1 cellular context compared by ENCODE assay signal in genomic region chr2:181790716-181791649, GRCh38.
TF ChIP-seq lines count a peak whose summit lies in the region.

No MANE protein-coding gene starts in this region.

TF ChIP-seq in HepG2, 621 proteins besides CTCF, POLR2A, EP300 and RAD21 (continued from another document):
- no peak for TF ChIP-seq ZNF318 (CRISPR knock-in tag; IDR thresholded peaks at IDR 0.05)
- TF ChIP-seq ZZZ3 (CRISPR knock-in tag; IDR thresholded peaks at IDR 0.05; ENCODE audit: borderline replicate concordance): 0 out of 2 replicates have a peak, but pooled peaks have one; percentile 55
- peak; percentile 68; the same call in 1 of the 2 replicates for TF ChIP-seq HMGXB3 (CRISPR knock-in tag; IDR thresholded peaks at IDR 0.05; ENCODE audit: borderline replicate concordance)
- no peak for TF ChIP-seq ZNF550 (CRISPR knock-in tag; IDR thresholded peaks at IDR 0.05; ENCODE audit: borderline replicate concordance)
- peak; percentile 69 for TF ChIP-seq DMAP1 (CRISPR knock-in tag; IDR thresholded peaks at IDR 0.05)
- TF ChIP-seq ZNF766 (CRISPR knock-in tag; IDR thresholded peaks at IDR 0.05; ENCODE audit: borderline replicate concordance): no peak
- TF ChIP-seq CEBPB (IDR thresholded peaks at IDR 0.05; ENCODE audit: borderline replicate concordance, low read depth, low read length): no peak
- TF ChIP-seq ZXDC (CRISPR knock-in tag; IDR thresholded peaks at IDR 0.05): no peak
- peak; percentile 90 for TF ChIP-seq KDM6A (CRISPR knock-in tag; IDR thresholded peaks at IDR 0.05; ENCODE audit: low read depth)
- TF ChIP-seq FOXO1 (CRISPR knock-in tag; IDR thresholded peaks at IDR 0.05): peak; percentile 90
